ENCODE assay signal across 24 cellular contexts in genomic region chr9:34570422-34571179, GRCh38. TPM values are rescaled to one million over a fixed set of nuclear protein-coding genes. Genes with fewer than 3 reads are reported as not detected.
DNase-seq lines count a peak whose midpoint lies in the region; ATAC-seq and TF ChIP-seq lines count a peak whose summit lies in the region.
"Had no signal": no experiment of that assay in that cellular context is flagged by ENCODE, and none has a peak within 500 bp of the region (broad histone marks: within the 10 kb centered on the region; RNA-seq: fewer than 3 reads in every experiment).

No MANE protein-coding gene starts in this region.

- H3K79me1 ChIP-seq in mesenchymal stem cell (replicated peaks; ENCODE audit: low read length, poor library complexity, severe bottlenecking): no peaks in the 10 kb centered on the region

- H3K4ac ChIP-seq in mesenchymal stem cell (ENCODE audit: low read depth in 1 of 2, low read length in 2 of 2): no peak overlapping the region

- ATAC-seq in Right ventricle myocardium inferior (peak; percentile 20), left ventricle myocardium superior (no peak), SK-N-SH treated with all-trans-retinoic acid at 6 μM for 48 hours (peak; percentile 50)
- ATAC-seq: activated CD8-positive, alpha-beta T cell treated with anti-CD3 and anti-CD28 coated beads, Interleukin-2, amount 10 ng/mL, durations not matched to agents 7 days and 5 days; natural killer cell treated with Interleukin-12 subunit alpha and Interleukin-12 subunit beta and Interleukin-15 and Interleukin-18, amount 100 ng/mL, for 72 hours; upper lobe of right lung had no signal

- H3K4me3 ChIP-seq in mesenchymal stem cell (ENCODE audit: insufficient read depth in 1 of 2, low read depth in 1 of 2, low read length in 2 of 2) (no peak overlapping the region), spleen (no peak overlapping the region), uterus (no peak overlapping the region), HAP-1 (no peak overlapping the region)
- H3K4me3 ChIP-seq: BLaER1, Peyer's patch, stomach, upper lobe of right lung had no signal

- no peak overlapping the region for H3K4me3 Mint-ChIP-seq in HFFc6
- H3K4me3 Mint-ChIP-seq: activated CD8-positive, alpha-beta T cell treated with anti-CD3 and anti-CD28 coated beads, Interleukin-2, amount 10 ng/mL, durations not matched to agents 7 days and 5 days; activated T-cell treated with anti-CD3 and anti-CD28 coated beads, Interleukin-2, amount 50 U/mL, for 24 hours; natural killer cell treated with Interleukin-12 subunit alpha and Interleukin-12 subunit beta and Interleukin-15 and Interleukin-18, amount 100 ng/mL, for 72 hours had no signal

- H3K23ac ChIP-seq in mesenchymal stem cell (ENCODE audit: low read length in 2 of 2): no peak overlapping the region

- no peak overlapping the region for H2BK120ac ChIP-seq in mesenchymal stem cell (ENCODE audit: low read depth, low read length)

- H2AK5ac ChIP-seq in mesenchymal stem cell (ENCODE audit: low read length, severe bottlenecking): no peak overlapping the region

- H4K8ac ChIP-seq in mesenchymal stem cell (ENCODE audit: low read length): no peak overlapping the region

- no peak overlapping the region for H3K27ac Mint-ChIP-seq in HFFc6
- H3K27ac Mint-ChIP-seq: activated CD8-positive, alpha-beta T cell treated with anti-CD3 and anti-CD28 coated beads, Interleukin-2, amount 10 ng/mL, durations not matched to agents 7 days and 5 days; activated T-cell treated with anti-CD3 and anti-CD28 coated beads, Interleukin-2, amount 50 U/mL, for 24 hours; natural killer cell treated with Interleukin-12 subunit alpha and Interleukin-12 subunit beta and Interleukin-15 and Interleukin-18, amount 100 ng/mL, for 72 hours had no signal

- H3K9me3 ChIP-seq in mesenchymal stem cell (ENCODE audit: control insufficient read depth, low read length) (no peaks in the 10 kb centered on the region), spleen (no peaks in the 10 kb centered on the region), uterus (no peaks in the 10 kb centered on the region), HAP-1 (no peaks in the 10 kb centered on the region)
- H3K9me3 ChIP-seq: BLaER1, Peyer's patch, stomach, upper lobe of right lung had no signal

- peaks cover 43% of the 10 kb centered on the region for H3K27me3 Mint-ChIP-seq in HFFc6 (ENCODE audit: insufficient read depth)

- no peaks in the 10 kb centered on the region for H3K9me3 Mint-ChIP-seq in HFFc6
- H3K9me3 Mint-ChIP-seq: activated T-cell treated with anti-CD3 and anti-CD28 coated beads, Interleukin-2, amount 50 U/mL, for 24 hours; natural killer cell treated with Interleukin-12 subunit alpha and Interleukin-12 subunit beta and Interleukin-15 and Interleukin-18, amount 100 ng/mL, for 72 hours had no signal

- H3K27me3 ChIP-seq in mesenchymal stem cell (ENCODE audit: control insufficient read depth in 1 of 2, insufficient read depth in 1 of 2, low read length in 2 of 2) (peaks cover 45 to 96% of the 10 kb centered on the region in 2 experiments), spleen (replicated peaks in 1 of 7) (peaks cover 0 to 53% (median 0%) of the 10 kb centered on the region in 7 donors), uterus (no peaks in the 10 kb centered on the region), HAP-1 (ENCODE audit: low read depth) (no peaks in the 10 kb centered on the region)

- intact Hi-C loops in Right ventricle myocardium inferior (cut with DNase I) (no loop called here), left ventricle myocardium superior (cut with micrococcal nuclease) (no loop called here), spleen (cut with DNase I; ENCODE audit: low total_unique reads) (no loop called here), uterus (cut with DNase I; ENCODE audit: low total_unique reads) (no loop called here)

- in situ Hi-C loops in HAP-1 (cut with MboI; ENCODE audit: low sequenced_read_pairs): no loop called here

- no peak for TF ChIP-seq CTCF in spleen (IDR thresholded peaks at IDR 0.05 in 8 of 11, conservative IDR thresholded peaks at IDR 0.05 in 3 of 11)
- TF ChIP-seq CTCF in uterus (IDR thresholded peaks at IDR 0.05): no peak
- TF ChIP-seq CTCF in HFFc6 (IDR thresholded peaks at IDR 0.05): no peak

- no peak overlapping the region for H3K4me2 ChIP-seq in mesenchymal stem cell (ENCODE audit: low read length, poor library complexity, severe bottlenecking)
- H3K4me2 ChIP-seq: BLaER1 had no signal

- H3K18ac ChIP-seq in mesenchymal stem cell (ENCODE audit: low read depth in 1 of 2, low read length in 2 of 2): no peak overlapping the region

- WGBS in mesenchymal stem cell: 44% methylated on average over 12 of the region's 12 CpGs
- 66 to 77% (median 68%) methylated on average over 12 of the region's 12 CpGs for WGBS in spleen, 5 donors

- H3K36me3 ChIP-seq in mesenchymal stem cell (ENCODE audit: control insufficient read depth in 1 of 2, insufficient read depth in 2 of 2, low read depth in 1 of 2, low read length in 2 of 2) (no peaks in the 10 kb centered on the region), spleen (no peaks in the 10 kb centered on the region), uterus (no peaks in the 10 kb centered on the region), HAP-1 (replicated peaks) (no peaks in the 10 kb centered on the region)
- H3K36me3 ChIP-seq: BLaER1, Peyer's patch, stomach, upper lobe of right lung had no signal

- no peak overlapping the region for H2BK5ac ChIP-seq in mesenchymal stem cell (ENCODE audit: low read depth, low read length, poor library complexity, severe bottlenecking)

- no peak overlapping the region for H3K14ac ChIP-seq in mesenchymal stem cell (ENCODE audit: low read length in 2 of 2)

- TF ChIP-seq POLR2A in spleen (IDR thresholded peaks at IDR 0.05): no peak
- no peak for TF ChIP-seq POLR2A in uterus (IDR thresholded peaks at IDR 0.05)

- DNase-seq in Right ventricle myocardium inferior (ENCODE audit: missing footprints): no peak
- DNase-seq in left ventricle myocardium superior: no peak
- DNase-seq in mesenchymal stem cell: no peak
- no peak for DNase-seq in spleen
- no peak for DNase-seq in uterus
- DNase-seq in HAP-1 (ENCODE audit: low spot score in 2 of 2): no peak
- no peak for DNase-seq in HFFc6
- DNase-seq: activated CD8-positive, alpha-beta T cell treated with anti-CD3 and anti-CD28 coated beads, Interleukin-2, amount 10 ng/mL, durations not matched to agents 7 days and 5 days; activated naive CD4-positive, alpha-beta T cell; activated T-cell treated with anti-CD3 and anti-CD28 coated beads, Interleukin-2, amount 50 U/mL, for 24 hours; EL; erythroblast; mesendoderm; NCI-H1436 treated with DMSO at 0.1 percent for 48 hours; Peyer's patch; stimulated activated CD4-positive, alpha-beta T cell treated with anti-CD3 and anti-CD28 coated beads, Interleukin-4, amount 100 ng/mL, for 4 hours; stomach; T-helper 9 cell; upper lobe of right lung had no signal

- H3K9ac ChIP-seq in mesenchymal stem cell (ENCODE audit: low read length): peak overlapping the region; percentile 25
- H3K9ac ChIP-seq: BLaER1 had no signal

- H2AFZ ChIP-seq in mesenchymal stem cell (ENCODE audit: low read depth, low read length): no peak overlapping the region

- H3K4me1 Mint-ChIP-seq in HFFc6 (ENCODE audit: low read depth): no peaks in the 10 kb centered on the region

- no peak overlapping the region for H2BK12ac ChIP-seq in mesenchymal stem cell (ENCODE audit: low read length in 2 of 2)

- no peak overlapping the region for H2BK15ac ChIP-seq in mesenchymal stem cell (ENCODE audit: low read depth, poor library complexity, severe bottlenecking)

- H3K27ac ChIP-seq in mesenchymal stem cell (ENCODE audit: low read length, poor library complexity, severe bottlenecking): no peak overlapping the region
- peak overlapping the region in 6 of 8 donors; percentile 13 to 65 (median 52) for H3K27ac ChIP-seq in spleen
- H3K27ac ChIP-seq in uterus: no peak overlapping the region
- H3K27ac ChIP-seq: BLaER1, stomach, upper lobe of right lung had no signal

- H3K4me1 ChIP-seq in mesenchymal stem cell (ENCODE audit: control insufficient read depth, insufficient read depth, low read depth, low read length): no peaks in the 10 kb centered on the region
- H3K4me1 ChIP-seq in spleen: peaks cover 0 to 84% (median 16%) of the 10 kb centered on the region in 6 donors
- H3K4me1 ChIP-seq in uterus: no peaks in the 10 kb centered on the region
- H3K4me1 ChIP-seq in HAP-1: no peaks in the 10 kb centered on the region
- H3K4me1 ChIP-seq: BLaER1, upper lobe of right lung had no signal

- H3K36me3 Mint-ChIP-seq in HFFc6 (ENCODE audit: low read depth): no peaks in the 10 kb centered on the region
- H3K36me3 Mint-ChIP-seq: natural killer cell treated with Interleukin-12 subunit alpha and Interleukin-12 subunit beta and Interleukin-15 and Interleukin-18, amount 100 ng/mL, for 72 hours had no signal

- no peak overlapping the region for H4K91ac ChIP-seq in mesenchymal stem cell (ENCODE audit: low read length)

RNA-seq across cellular contexts. Expression of gene CNTFR, which starts 18.9 kb away (rescaled TPM):
- total RNA-seq in Right ventricle myocardium inferior (8.7 TPM), left ventricle myocardium superior (3.3 TPM), spleen (10 to 100 TPM in 5 of 7 donors, 1 to 10 TPM in 2; 6.6 to 46.8 (median 26.3) TPM), uterus (10 to 100 TPM in 1 of 4 donors, 1 to 10 TPM in 1, under 1 TPM in 1, not detected in 1; 0.59 to 14.7 (median 6.6) TPM)
- polyA plus RNA-seq in mesenchymal stem cell (2013, experiment 1 of 2): 0.03 TPM
- polyA plus RNA-seq in mesenchymal stem cell (2013, experiment 2 of 2): 0.01 TPM
- polyA plus RNA-seq in spleen: 1 to 10 TPM; 2.8 to 7.7 (median 3.1) TPM
- total RNA-seq in HFFc6 (2021; fragmentation: NEBNext Ultra II Directional; extraction: Animal tissue kit (Norgen Biotek cat#: 25700)): not detected
- total RNA-seq: activated CD8-positive, alpha-beta T cell treated with anti-CD3 and anti-CD28 coated beads, Interleukin-2, amount 10 ng/mL, durations not matched to agents 7 days and 5 days; natural killer cell treated with Interleukin-12 subunit alpha and Interleukin-12 subunit beta and Interleukin-15 and Interleukin-18, amount 100 ng/mL, for 72 hours had no signal

RNA-seq across cellular contexts. Expression of gene RPP25L, which starts 41.3 kb away (rescaled TPM):
- 38.3 TPM for total RNA-seq in Right ventricle myocardium inferior
- 40.8 TPM for total RNA-seq in left ventricle myocardium superior
- polyA plus RNA-seq in mesenchymal stem cell (2013, experiment 1 of 2): 22.9 TPM
- polyA plus RNA-seq in mesenchymal stem cell (2013, experiment 2 of 2): 22.5 TPM
- total RNA-seq in spleen: 10 to 100 TPM; 16.8 to 36.1 (median 21.5) TPM
- 10 to 100 TPM; 32.5 to 54.1 (median 46.7) TPM for polyA plus RNA-seq in spleen
- total RNA-seq in uterus: 10 to 100 TPM; 18.1 to 39.1 (median 26.9) TPM
- total RNA-seq in HFFc6 (2021; fragmentation: NEBNext Ultra II Directional; extraction: Animal tissue kit (Norgen Biotek cat#: 25700)): 10 to 100 TPM; 16.1 to 22.0 (median 19.6) TPM

RNA-seq across cellular contexts. Expression of gene ENHO, which starts 47.8 kb away (rescaled TPM):
- total RNA-seq in Right ventricle myocardium inferior (0.51 TPM), left ventricle myocardium superior (0.40 TPM), spleen (under 1 TPM in 3 of 7 donors, not detected in 4; 0.35 to 0.91 (median 0.46) TPM), uterus (1 to 10 TPM in 1 of 4 donors, not detected in 3; 2.2 TPM)
- 0.43 TPM for polyA plus RNA-seq in mesenchymal stem cell (2013, experiment 1 of 2)
- 0.37 TPM for polyA plus RNA-seq in mesenchymal stem cell (2013, experiment 2 of 2)
- polyA plus RNA-seq in spleen: under 1 TPM; 0.74 to 0.94 (median 0.89) TPM
- total RNA-seq in HFFc6 (2021; fragmentation: NEBNext Ultra II Directional; extraction: Animal tissue kit (Norgen Biotek cat#: 25700)): under 1 TPM in 2 of 6 experiments, not detected in 4; 0.19 to 0.57 TPM
- total RNA-seq: activated CD8-positive, alpha-beta T cell treated with anti-CD3 and anti-CD28 coated beads, Interleukin-2, amount 10 ng/mL, durations not matched to agents 7 days and 5 days; natural killer cell treated with Interleukin-12 subunit alpha and Interleukin-12 subunit beta and Interleukin-15 and Interleukin-18, amount 100 ng/mL, for 72 hours had no signal
- polyA plus RNA-seq: keratinocyte had no signal

RNA-seq across cellular contexts. Expression of gene DCTN3, which starts 49.7 kb away (rescaled TPM):
- total RNA-seq in Right ventricle myocardium inferior (133 TPM), left ventricle myocardium superior (139 TPM), spleen (10 to 100 TPM; 43.8 to 64.1 (median 52.1) TPM), uterus (10 to 100 TPM; 27.7 to 98.0 (median 58.6) TPM)
- 96.8 TPM for polyA plus RNA-seq in mesenchymal stem cell (2013, experiment 1 of 2)
- 99.4 TPM for polyA plus RNA-seq in mesenchymal stem cell (2013, experiment 2 of 2)
- 10 to 100 TPM; 59.3 to 79.8 (median 75.9) TPM for polyA plus RNA-seq in spleen
- 100 to 1,000 TPM; 150 to 176 (median 161) TPM for total RNA-seq in HFFc6 (2021; fragmentation: NEBNext Ultra II Directional; extraction: Animal tissue kit (Norgen Biotek cat#: 25700))

RNA-seq across cellular contexts. Expression of gene ARID3C, which starts 58.3 kb away (rescaled TPM):
- not detected for total RNA-seq in Right ventricle myocardium inferior
- total RNA-seq in left ventricle myocardium superior: not detected
- polyA plus RNA-seq in mesenchymal stem cell (2013, experiment 1 of 2): 0.04 TPM
- 0.04 TPM for polyA plus RNA-seq in mesenchymal stem cell (2013, experiment 2 of 2)
- not detected for total RNA-seq in spleen
- polyA plus RNA-seq in spleen: not detected
- total RNA-seq in uterus: under 1 TPM in 2 of 4 donors, not detected in 2; 0.35 to 0.82 TPM
- under 1 TPM in 2 of 6 experiments, not detected in 4; 0.14 to 0.17 TPM for total RNA-seq in HFFc6 (2021; fragmentation: NEBNext Ultra II Directional; extraction: Animal tissue kit (Norgen Biotek cat#: 25700))
- total RNA-seq: posterior vena cava, stomach, upper lobe of right lung had no signal
- polyA plus RNA-seq: keratinocyte, stomach had no signal

Comparison
In these comparisons a context has a peak if more than half of its experiments do, and no peak if none do; other contexts are left out.
1. H3K27ac ChIP-seq: peak in spleen (6 of 8); none in mesenchymal stem cell (single experiment) and uterus (0 of 2).